7 cellular contexts compared by ENCODE assay signal in genomic region chr7:11224535-11224934, GRCh38.
"Had no signal": no experiment of that assay in that cellular context is flagged by ENCODE, and none has a peak within 500 bp of the region (broad histone marks: within the 10 kb centered on the region; RNA-seq: fewer than 3 reads in every experiment).

No MANE protein-coding gene starts in this region.

- DNase-seq: GDM1, GF-D8 had no signal

- H3K4me3 ChIP-seq: GM12878 had no signal

- FAIRE-seq: GM12878, GM12891, GM12892, GM18507, GM19239 had no signal

- ATAC-seq: GM12878 had no signal
